ENCODE assay signal across 9 cellular contexts in genomic region chr15:61621146-61621545, GRCh38.
DNase-seq lines count a peak whose midpoint lies in the region; ATAC-seq and TF ChIP-seq lines count a peak whose summit lies in the region.
"Had no signal": no experiment of that assay in that cellular context is flagged by ENCODE, and none has a peak within 500 bp of the region (broad histone marks: within the 10 kb centered on the region; RNA-seq: fewer than 3 reads in every experiment).

No MANE protein-coding gene starts in this region.

- H3K4me1 ChIP-seq in neuronal stem cell (ENCODE audit: control insufficient read depth in 2 of 2, insufficient read depth in 1 of 2, low read depth in 1 of 2, low read length in 2 of 2) (no peaks in the 10 kb centered on the region), ascending aorta (no peaks in the 10 kb centered on the region)

- TF ChIP-seq CTCF in chondrocyte (IDR thresholded peaks at IDR 0.05) (peak; percentile 57), ascending aorta (IDR thresholded peaks at IDR 0.05) (no peak)

- H3K36me3 ChIP-seq in neuronal stem cell (replicated peaks in 1 of 2; ENCODE audit: control insufficient read depth in 2 of 2, insufficient read depth in 2 of 2, low read length in 2 of 2) (no peaks in the 10 kb centered on the region), ascending aorta (no peaks in the 10 kb centered on the region)

- H3K4me3 ChIP-seq in neuronal stem cell (ENCODE audit: low read length in 2 of 2), result no peak overlapping the region
- H3K4me3 ChIP-seq in ascending aorta, result no peak overlapping the region

- H2BK120ac ChIP-seq in neuronal stem cell (ENCODE audit: low read depth, low read length), result no peak overlapping the region

- peak; percentile 29 for DNase-seq in left cardiac atrium
- no peak for DNase-seq in Right ventricle myocardium superior
- DNase-seq in NCI-H226, result peak; percentile 7
- DNase-seq in chondrocyte (ENCODE audit: low spot score), result no peak
- DNase-seq in neuronal stem cell (ENCODE audit: low spot score), result peak; percentile 31
- DNase-seq in 8988T, result no peak
- no peak for DNase-seq in stimulated activated naive CD4-positive, alpha-beta T cell treated with Interleukin-2 at 50 U/mL for 16 hours (lab: John Stamatoyannopoulos, UW)
- DNase-seq in ascending aorta (ENCODE audit: low spot score in 2 of 2), result no peak

- ATAC-seq in left cardiac atrium, result peak in 1 of 2 donors; percentile 62
- ATAC-seq in Right ventricle myocardium superior (ENCODE audit: poor library complexity), result no peak

- no peak overlapping the region for H2AFZ ChIP-seq in neuronal stem cell (ENCODE audit: low read length)

- no peak overlapping the region for H3K27ac ChIP-seq in neuronal stem cell (replicated peaks; ENCODE audit: low read length)
- H3K27ac ChIP-seq in ascending aorta, result no peak overlapping the region

- intact Hi-C loops in left cardiac atrium (cut with DNase I) (no loop called here), Right ventricle myocardium superior (cut with DNase I) (no loop called here), ascending aorta (cut with DNase I) (no loop called here)

- H3K27ac Mint-ChIP-seq in chondrocyte (ENCODE audit: unreplicated experiment), result no peak overlapping the region
- H3K27ac Mint-ChIP-seq: activated naive CD4-positive, alpha-beta T cell treated with anti-CD3 and anti-CD28 coated beads, Interleukin-2, amount 50 U/mL, for 24 hours had no signal

- no peak overlapping the region for H3K4me3 Mint-ChIP-seq in chondrocyte (ENCODE audit: unreplicated experiment)
- H3K4me3 Mint-ChIP-seq: activated naive CD4-positive, alpha-beta T cell treated with anti-CD3 and anti-CD28 coated beads, Interleukin-2, amount 50 U/mL, for 24 hours had no signal

- H3K9ac ChIP-seq in neuronal stem cell (ENCODE audit: low read depth, low read length, poor library complexity), result no peak overlapping the region

- H3K27me3 ChIP-seq in neuronal stem cell (ENCODE audit: control insufficient read depth in 3 of 3, insufficient read depth in 3 of 3, low read depth in 1 of 3, low read length in 3 of 3), result no peaks in the 10 kb centered on the region
- no peaks in the 10 kb centered on the region for H3K27me3 ChIP-seq in ascending aorta

- H3K4ac ChIP-seq in neuronal stem cell (ENCODE audit: low read length), result no peak overlapping the region

- no peak overlapping the region for H4K91ac ChIP-seq in neuronal stem cell (ENCODE audit: low read depth, low read length, poor library complexity)

- no peaks in the 10 kb centered on the region for H3K4me1 Mint-ChIP-seq in chondrocyte (ENCODE audit: low read depth)
- H3K4me1 Mint-ChIP-seq: activated naive CD4-positive, alpha-beta T cell treated with anti-CD3 and anti-CD28 coated beads, Interleukin-2, amount 50 U/mL, for 24 hours had no signal

- no peak overlapping the region for H4K8ac ChIP-seq in neuronal stem cell (ENCODE audit: low read depth, low read length)

- H3K18ac ChIP-seq in neuronal stem cell (ENCODE audit: low read length), result no peak overlapping the region

- H3K14ac ChIP-seq in neuronal stem cell (ENCODE audit: low read length), result no peak overlapping the region

- H3K9me3 Mint-ChIP-seq in chondrocyte (ENCODE audit: low read depth), result peaks cover 19% of the 10 kb centered on the region
- H3K9me3 Mint-ChIP-seq: activated naive CD4-positive, alpha-beta T cell treated with anti-CD3 and anti-CD28 coated beads, Interleukin-2, amount 50 U/mL, for 24 hours had no signal

- no CpG with 5 or more reads among the region's 2 CpGs for WGBS in neuronal stem cell (ENCODE audit: extremely low coverage in 2 of 2, insufficient read length in 2 of 2, insufficient replicate concordance in 1 of 2), 2 donors

- H3K9me3 ChIP-seq in neuronal stem cell (replicated peaks in 1 of 2; ENCODE audit: control insufficient read depth in 2 of 2, insufficient read depth in 1 of 2, low read depth in 1 of 2, low read length in 2 of 2), result peaks cover 0 to 1% of the 10 kb centered on the region in 2 donors
- H3K9me3 ChIP-seq in ascending aorta, result peaks cover 0 to 17% of the 10 kb centered on the region in 2 donors

- no peak overlapping the region for H3K4me2 ChIP-seq in neuronal stem cell (ENCODE audit: insufficient read depth, low read length, poor library complexity, severe bottlenecking)

- no peak overlapping the region for H2AK5ac ChIP-seq in neuronal stem cell (ENCODE audit: low read depth, low read length)

- no peak overlapping the region for H2BK5ac ChIP-seq in neuronal stem cell (ENCODE audit: low read length)

- no peak overlapping the region for H2BK15ac ChIP-seq in neuronal stem cell (ENCODE audit: low read length)

- no peak overlapping the region for H2BK12ac ChIP-seq in neuronal stem cell (ENCODE audit: low read length)

- H3K79me1 ChIP-seq in neuronal stem cell (ENCODE audit: low read depth, low read length), result no peaks in the 10 kb centered on the region

- H3K27me3 Mint-ChIP-seq in chondrocyte (ENCODE audit: low read depth), result peaks cover 22% of the 10 kb centered on the region

- H3K36me3 Mint-ChIP-seq in chondrocyte (ENCODE audit: low read depth), result no peaks in the 10 kb centered on the region
- H3K36me3 Mint-ChIP-seq: activated naive CD4-positive, alpha-beta T cell treated with anti-CD3 and anti-CD28 coated beads, Interleukin-2, amount 50 U/mL, for 24 hours had no signal

- no peak overlapping the region for H3K23ac ChIP-seq in neuronal stem cell (ENCODE audit: low read depth, low read length, poor library complexity)

Comparison
In these comparisons a context has a peak if more than half of its experiments do, and no peak if none do; other contexts are left out.
1. DNase-seq: peak in left cardiac atrium (single experiment), NCI-H226 (single experiment) and neuronal stem cell (single experiment); none in Right ventricle myocardium superior (single experiment), chondrocyte (single experiment), 8988T (single experiment), stimulated activated naive CD4-positive, alpha-beta T cell treated with Interleukin-2 at 50 U/mL for 16 hours (single experiment) and ascending aorta (0 of 2).